ENCODE assay signal across 10 cellular contexts in the genomic region with DNA sequence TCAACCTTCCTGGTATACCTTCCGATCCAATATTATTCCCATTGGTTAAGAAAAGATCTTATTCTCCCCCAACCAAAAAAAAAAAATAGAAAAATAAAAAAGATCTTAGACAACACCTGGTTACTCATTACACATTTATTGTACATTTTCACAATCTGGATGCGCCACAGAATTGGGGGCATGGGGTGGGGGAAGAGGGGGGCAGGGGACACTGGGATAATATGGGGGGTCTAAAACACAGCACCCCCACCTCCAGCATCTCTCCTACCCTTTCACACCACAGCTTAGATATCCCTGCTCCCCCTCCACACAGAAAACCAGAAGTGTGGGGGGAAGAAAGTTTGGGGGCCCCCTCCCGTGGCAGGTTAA. TPM values are rescaled to one million over a fixed set of nuclear protein-coding genes. Genes with fewer than 3 reads are reported as not detected.
DNase-seq lines count a peak whose midpoint lies in the region; ATAC-seq and TF ChIP-seq lines count a peak whose summit lies in the region.
"Had no signal": no experiment of that assay in that cellular context is flagged by ENCODE, and none has a peak within 500 bp of the region (broad histone marks: within the 10 kb centered on the region; RNA-seq: fewer than 3 reads in every experiment).

No MANE protein-coding gene starts in this region.

- dilution Hi-C loops in mammary epithelial cell (cut with HindIII; ENCODE audit: low sequenced_read_pairs) = loop anchor here (5.0 kb wide), 1 partner anchor 37 kb away; a partner anchor contains a TSS

- ATAC-seq in upper lobe of left lung (ENCODE audit: low FRiP score in 2 of 2) = no peak
- no peak for ATAC-seq in GM18861 (IDR thresholded peaks at IDR 0.05; ENCODE audit: unreplicated experiment)

- intact Hi-C loops in MCF 10A (cut with micrococcal nuclease) (no loop called here), mammary epithelial cell (cut with micrococcal nuclease) (loop anchor here (5.0 kb wide), 2 partner anchors 77 to 97 kb away; no protein-coding TSS in a partner anchor), adrenal gland (cut with DNase I) (no loop called here)

- no peak overlapping the region for H3K4me2 ChIP-seq in mammary epithelial cell (ENCODE audit: insufficient read depth, low read depth, low read length)

- POLR2A ChIA-PET in MCF 10A (lab: Yijun Ruan, JAX) = interaction anchor here (0.6 to 16.5 kb wide), 10 partner anchors 8 to 107 kb away, joined by 3 to 429 read pairs (median 78); a partner anchor contains a TSS

- BruUV-seq in MCF 10A (replicated peaks; lab: Mats Ljungman, UMichigan) = no TSS peak
- no TSS peak for BruUV-seq in mammary epithelial cell (replicated peaks; lab: Mats Ljungman, UMichigan)

- H3K4me3 Mint-ChIP-seq in MCF 10A (ENCODE audit: unreplicated experiment) (peak overlapping the region; percentile 21), nephron (peak overlapping the region; percentile 67 to 81 (median 80))

- no peaks in the 10 kb centered on the region for H4K20me1 ChIP-seq in mammary epithelial cell (ENCODE audit: insufficient read depth, low read length)

- H3K9me3 ChIP-seq in mammary epithelial cell (replicated peaks; ENCODE audit: insufficient read depth, low read length) (no peaks in the 10 kb centered on the region), adrenal gland (replicated peaks in 1 of 3) (no peaks in the 10 kb centered on the region), upper lobe of left lung (no peaks in the 10 kb centered on the region)

- in situ Hi-C loops in mammary epithelial cell (cut with MboI; ENCODE audit: low sequenced_read_pairs in 2 of 2) = no loop called here

- no peak overlapping the region for H3K9ac ChIP-seq in mammary epithelial cell (ENCODE audit: insufficient read depth, low read length)

- H3K27ac Mint-ChIP-seq in MCF 10A (ENCODE audit: low read depth, unreplicated experiment) = peak overlapping the region; percentile 24
- peak overlapping the region; percentile 66 to 87 (median 87) for H3K27ac Mint-ChIP-seq in nephron

- H3K36me3 Mint-ChIP-seq in MCF 10A (ENCODE audit: insufficient read depth, unreplicated experiment) (peaks cover 31% of the 10 kb centered on the region), nephron (ENCODE audit: low read depth) (peaks cover 21% of the 10 kb centered on the region)

- peaks cover 36% of the 10 kb centered on the region for H3K4me1 ChIP-seq in mammary epithelial cell (ENCODE audit: insufficient read depth, low read length)
- peaks cover 26 to 36% of the 10 kb centered on the region in 2 donors for H3K4me1 ChIP-seq in adrenal gland (replicated peaks in 1 of 2)
- H3K4me1 ChIP-seq in upper lobe of left lung = peaks cover 33 to 57% (median 42%) of the 10 kb centered on the region in 4 donors

- H3K4me1 Mint-ChIP-seq in MCF 10A (ENCODE audit: insufficient read depth, unreplicated experiment) (peaks cover 36% of the 10 kb centered on the region), nephron (peaks cover 36% of the 10 kb centered on the region)

- H3K36me3 ChIP-seq in mammary epithelial cell (ENCODE audit: insufficient read depth, low read length) (peaks cover 3% of the 10 kb centered on the region), adrenal gland (replicated peaks in 1 of 2) (peaks cover 0 to 20% of the 10 kb centered on the region in 2 donors), upper lobe of left lung (peaks cover 4 to 31% (median 8%) of the 10 kb centered on the region in 4 donors)

- H3K27ac ChIP-seq in mammary epithelial cell (ENCODE audit: insufficient read depth, low read depth, low read length) (no peak overlapping the region), adrenal gland (peak overlapping the region in 3 of 5 donors; percentile 97 to 100 (median 99)), upper lobe of left lung (peak overlapping the region in 3 of 4 donors; percentile 43 to 95 (median 80))

- H3K4me3 ChIP-seq in mammary epithelial cell (replicated peaks in 1 of 3; ENCODE audit: insufficient read depth in 1 of 3, low read depth in 2 of 3, low read length in 3 of 3) (no peak overlapping the region), adrenal gland (no peak overlapping the region), upper lobe of left lung (no peak overlapping the region)

- H3K27me3 Mint-ChIP-seq in MCF 10A (ENCODE audit: insufficient read depth, unreplicated experiment) (no peaks in the 10 kb centered on the region), nephron (ENCODE audit: low read depth) (no peaks in the 10 kb centered on the region)

- no peak for TF ChIP-seq POLR2A in adrenal gland (IDR thresholded peaks at IDR 0.05)
- TF ChIP-seq POLR2A in upper lobe of left lung (IDR thresholded peaks at IDR 0.05) = no peak

- H3K27me3 ChIP-seq in mammary epithelial cell (ENCODE audit: insufficient read depth, low read length) (no peaks in the 10 kb centered on the region), adrenal gland (no peaks in the 10 kb centered on the region), upper lobe of left lung (no peaks in the 10 kb centered on the region)
- H3K27me3 ChIP-seq: brain microvascular endothelial cell had no signal

- no peaks in the 10 kb centered on the region for H3K9me3 Mint-ChIP-seq in MCF 10A (ENCODE audit: unreplicated experiment)
- H3K9me3 Mint-ChIP-seq in nephron = no peaks in the 10 kb centered on the region

- no peak for TF ChIP-seq EP300 in upper lobe of left lung (IDR thresholded peaks at IDR 0.05)

- TF ChIP-seq CTCF in MCF 10A (IDR thresholded peaks at IDR 0.05; ENCODE audit: unreplicated experiment) (no peak), mammary epithelial cell (conservative IDR thresholded peaks at IDR 0.05 in 1 of 2, IDR thresholded peaks at IDR 0.05 in 1 of 2; ENCODE audit: extremely low read depth in 1 of 2, insufficient read depth in 1 of 2, low read depth in 1 of 2, low read length in 2 of 2) (no peak), adrenal gland (IDR thresholded peaks at IDR 0.05) (no peak), nephron (IDR thresholded peaks at IDR 0.05; ENCODE audit: unreplicated experiment in 3 of 3) (no peak), upper lobe of left lung (IDR thresholded peaks at IDR 0.05) (no peak)

- peaks cover 42% of the 10 kb centered on the region for H3K79me2 ChIP-seq in mammary epithelial cell (ENCODE audit: insufficient read depth, low read length)

- CTCF ChIA-PET in MCF 10A (lab: Yijun Ruan, JAX) (interaction anchor here (0.6 to 8.7 kb wide), 11 partner anchors 8 to 913 kb away, joined by 3 to 59 read pairs (median 4); a partner anchor contains a TSS), mammary epithelial cell (lab: Charles Lee; ENCODE audit: low non-redundant PET) (no interaction called here)

- WGBS in mammary epithelial cell (ENCODE audit: low coverage, missing lambda C conversion rate) = 50% methylated on average over 2 of the region's 3 CpGs
- WGBS in adrenal gland, 4 donors = 56 to 63% (median 59%) methylated on average over 3 of the region's 3 CpGs
- 63 to 65% methylated on average over 3 of the region's 3 CpGs for whole genome bisulfite sequencing in upper lobe of left lung, 2 donors

- no peak overlapping the region for H2AFZ ChIP-seq in mammary epithelial cell (ENCODE audit: low read depth, low read length)

- no peak for DNase-seq in MCF 10A (ENCODE audit: unreplicated experiment)
- DNase-seq in mammary epithelial cell = no peak
- no peak for DNase-seq in adrenal gland
- no peak for DNase-seq in upper lobe of left lung
- no peak for DNase-seq in stimulated activated CD4-positive, alpha-beta T cell treated with anti-CD3 and anti-CD28 coated beads, Interleukin-4, amount 100 ng/mL, for 24 hours
- no peak for DNase-seq in stimulated activated CD4-positive, alpha-beta T cell treated with anti-CD3 and anti-CD28 coated beads, Interleukin-15, amount 100 ng/mL, for 24 hours
- DNase-seq: NCI-H2171 had no signal

RNA-seq across cellular contexts. Expression of a gene that starts 3.7 kb away (rescaled TPM):
- 37.7 and 42.8 TPM in 2 replicates for total RNA-seq in MCF 10A (2022)
- 10 to 100 TPM in 1 of 2 donors, 1 to 10 TPM in 1; 9.2 to 30.8 TPM for total RNA-seq in mammary epithelial cell
- polyA plus RNA-seq in mammary epithelial cell = 7.2 TPM
- polyA minus RNA-seq in mammary epithelial cell = 18.0 TPM
- 100 to 1,000 TPM in 2 of 8 donors, 10 to 100 TPM in 6; 18.8 to 139 (median 61.5) TPM for total RNA-seq in adrenal gland
- 100 to 1,000 TPM in 1 of 3 donors, 10 to 100 TPM in 2; 65.8 to 206 (median 81.2) TPM for polyA plus RNA-seq in adrenal gland
- total RNA-seq in upper lobe of left lung = 10 to 100 TPM; 27.2 to 75.8 (median 49.8) TPM

RNA-seq across cellular contexts. Expression of a gene that starts 6.8 kb away (rescaled TPM):
- 165 and 190 TPM in 2 replicates for total RNA-seq in MCF 10A (2022)
- total RNA-seq in mammary epithelial cell = 10 to 100 TPM; 26.8 to 97.9 TPM
- 16.8 TPM for polyA plus RNA-seq in mammary epithelial cell
- polyA minus RNA-seq in mammary epithelial cell = 96.6 TPM
- 100 to 1,000 TPM in 5 of 8 donors, 10 to 100 TPM in 3; 40.1 to 295 (median 108) TPM for total RNA-seq in adrenal gland
- polyA plus RNA-seq in adrenal gland = 100 to 1,000 TPM in 2 of 3 donors, 10 to 100 TPM in 1; 12.4 to 360 (median 161) TPM
- total RNA-seq in upper lobe of left lung = 100 to 1,000 TPM; 112 to 358 (median 288) TPM

RNA-seq across cellular contexts. Expression of a gene that starts 17.2 kb away (rescaled TPM):
- total RNA-seq in MCF 10A (2022) = 7.6 and 8.4 TPM in 2 replicates
- 10 to 100 TPM; 23.8 to 24.0 TPM for total RNA-seq in mammary epithelial cell
- polyA plus RNA-seq in mammary epithelial cell = 32.2 TPM
- polyA minus RNA-seq in mammary epithelial cell = 50.2 TPM
- total RNA-seq in adrenal gland = 10 to 100 TPM in 7 of 8 donors, 1 to 10 TPM in 1; 6.2 to 31.9 (median 20.1) TPM
- 10 to 100 TPM in 2 of 3 donors, 1 to 10 TPM in 1; 8.3 to 14.0 (median 11.9) TPM for polyA plus RNA-seq in adrenal gland
- 10 to 100 TPM; 11.5 to 32.5 (median 17.3) TPM for total RNA-seq in upper lobe of left lung

RNA-seq across cellular contexts. Expression of a gene that starts 31.0 kb away (rescaled TPM):
- total RNA-seq in MCF 10A (2022) = 3.9 and 4.4 TPM in 2 replicates
- 1 to 10 TPM; 4.9 to 8.8 TPM for total RNA-seq in mammary epithelial cell
- polyA plus RNA-seq in mammary epithelial cell = 6.5 TPM
- polyA minus RNA-seq in mammary epithelial cell = 3.9 TPM
- total RNA-seq in adrenal gland = 10 to 100 TPM; 10.5 to 29.7 (median 15.2) TPM
- 1 to 10 TPM; 3.3 to 5.3 (median 5.0) TPM for polyA plus RNA-seq in adrenal gland
- 10 to 100 TPM in 4 of 6 donors, 1 to 10 TPM in 2; 7.3 to 12.5 (median 11.1) TPM for total RNA-seq in upper lobe of left lung

RNA-seq across cellular contexts. Expression of a gene that starts 35.1 kb away (rescaled TPM):
- 5.8 and 5.9 TPM in 2 replicates for total RNA-seq in MCF 10A (2022)
- total RNA-seq in mammary epithelial cell = 1 to 10 TPM in 1 of 2 donors, under 1 TPM in 1; 0.33 to 1.9 TPM
- polyA plus RNA-seq in mammary epithelial cell = 0.34 TPM
- not detected for polyA minus RNA-seq in mammary epithelial cell
- under 1 TPM in 2 of 8 donors, not detected in 6; 0.29 to 0.34 TPM for total RNA-seq in adrenal gland
- polyA plus RNA-seq in adrenal gland = 1 to 10 TPM in 1 of 3 donors, under 1 TPM in 1, not detected in 1; 0.32 to 1.0 TPM
- 1 to 10 TPM in 1 of 6 donors, not detected in 5; 4.9 TPM for total RNA-seq in upper lobe of left lung
